18 cellular contexts compared by ENCODE assay signal in genomic region chr20:37226889-37227288, GRCh38. TPM values are rescaled to one million over a fixed set of nuclear protein-coding genes. Genes with fewer than 3 reads are reported as not detected.
DNase-seq lines count a peak whose midpoint lies in the region; ATAC-seq, FAIRE-seq and TF ChIP-seq lines count a peak whose summit lies in the region.
"Had no signal": no experiment of that assay in that cellular context is flagged by ENCODE, and none has a peak within 500 bp of the region (broad histone marks: within the 10 kb centered on the region; RNA-seq: fewer than 3 reads in every experiment).

No MANE protein-coding gene starts in this region.

- ATAC-seq in Right ventricle myocardium inferior = peak; percentile 79
- ATAC-seq in upper lobe of left lung (ENCODE audit: low FRiP score in 2 of 2) = peak; percentile 54 to 56
- ATAC-seq in GM18868 (IDR thresholded peaks at IDR 0.05; ENCODE audit: unreplicated experiment) = no peak
- ATAC-seq: activated T-cell treated with anti-CD3 and anti-CD28 coated beads, Interleukin-2, amount 50 U/mL, for 72 hours; stimulated activated naive CD8-positive, alpha-beta T cell treated with anti-CD3 and anti-CD28 coated beads, Interleukin-15, Interleukin-2, amounts not matched to agents 100 U/mL and 50 U/mL, for 24 hours had no signal

- FAIRE-seq in astrocyte (lab: Jason Lieb, UNC) = no peak

- no peaks in the 10 kb centered on the region for H3K27me3 Mint-ChIP-seq in astrocyte (ENCODE audit: low read depth, unreplicated experiment)
- no peaks in the 10 kb centered on the region for H3K27me3 Mint-ChIP-seq in endodermal cell (ENCODE audit: insufficient read depth)
- H3K27me3 Mint-ChIP-seq: activated CD4-positive, alpha-beta T cell treated with anti-CD3 and anti-CD28 coated beads, Interleukin-2, amount 10 ng/mL, durations not matched to agents 24 days and 14 days had no signal

- H3K4me3 ChIP-seq in astrocyte (ENCODE audit: insufficient read depth, low read depth, low read length) = no peak overlapping the region
- H3K4me3 ChIP-seq in muscle layer of duodenum (ENCODE audit: low read depth in 1 of 2, low read length in 2 of 2) = no peak overlapping the region
- H3K4me3 ChIP-seq in upper lobe of left lung = no peak overlapping the region
- no peak overlapping the region for H3K4me3 ChIP-seq in endodermal cell (ENCODE audit: low read length)

- peaks cover 73% of the 10 kb centered on the region for H3K36me3 ChIP-seq in astrocyte (ENCODE audit: insufficient read depth, low read length)
- peaks cover 73 to 78% of the 10 kb centered on the region in 2 donors for H3K36me3 ChIP-seq in muscle layer of duodenum (ENCODE audit: control insufficient read depth in 1 of 2, insufficient read depth in 2 of 2, low read length in 2 of 2)
- peaks cover 18 to 99% (median 79%) of the 10 kb centered on the region in 4 donors for H3K36me3 ChIP-seq in upper lobe of left lung
- peaks cover 100% of the 10 kb centered on the region for H3K36me3 ChIP-seq in endodermal cell (ENCODE audit: control insufficient read depth, insufficient read depth, low read length)

- WGBS in upper lobe of left lung, 2 donors = 76 to 81% methylated on average over 3 of the region's 3 CpGs
- WGBS in endodermal cell (ENCODE audit: insufficient coverage in 1 of 2, insufficient read length in 1 of 2), 2 experiments = 92 to 100% methylated on average over 3 of the region's 3 CpGs

- no peak overlapping the region for H3K27ac ChIP-seq in astrocyte (ENCODE audit: low read depth, low read length)
- peak overlapping the region; percentile 20 for H3K27ac ChIP-seq in muscle layer of duodenum (ENCODE audit: low read length)
- no peak overlapping the region for H3K27ac ChIP-seq in upper lobe of left lung
- H3K27ac ChIP-seq in endodermal cell (ENCODE audit: low read depth, low read length) = no peak overlapping the region

- H3K4me1 ChIP-seq in astrocyte (ENCODE audit: insufficient read depth, low read length) (peaks cover 4% of the 10 kb centered on the region), muscle layer of duodenum (ENCODE audit: control insufficient read depth in 1 of 2, insufficient read depth in 2 of 2, low read length in 2 of 2) (peaks cover 0 to 19% of the 10 kb centered on the region in 2 donors), upper lobe of left lung (peaks cover 0 to 3% (median 2%) of the 10 kb centered on the region in 4 donors), endodermal cell (ENCODE audit: control insufficient read depth, insufficient read depth, low read length) (no peaks in the 10 kb centered on the region)

- peak; percentile 45 for DNase-seq in astrocyte (ENCODE audit: low read depth)
- peak; percentile 77 for DNase-seq in Right ventricle myocardium inferior (ENCODE audit: missing footprints)
- DNase-seq in upper lobe of left lung = no peak
- no peak for DNase-seq in endodermal cell
- DNase-seq in NCI-H2227 treated with DMSO at 0.1 percent for 48 hours (lab: John Stamatoyannopoulos, UW) = no peak
- no peak for DNase-seq in NCI-H187 (lab: John Stamatoyannopoulos, UW)
- DNase-seq: activated CD4-positive, alpha-beta T cell treated with anti-CD3 and anti-CD28 coated beads, Interleukin-2, amount 10 ng/mL, durations not matched to agents 24 days and 14 days; activated T-cell treated with anti-CD3 and anti-CD28 coated beads, Interleukin-2, amount 50 U/mL, for 72 hours; GF-D8; H9; NCI-H1930; NCI-H774; stimulated activated naive CD8-positive, alpha-beta T cell treated with anti-CD3 and anti-CD28 coated beads, Interleukin-15, Interleukin-2, amounts not matched to agents 100 U/mL and 50 U/mL, for 24 hours; T-helper 2 cell had no signal

- H3K79me2 ChIP-seq in astrocyte (ENCODE audit: insufficient read depth, low read length) = no peaks in the 10 kb centered on the region

- TF ChIP-seq CTCF in astrocyte (IDR thresholded peaks at IDR 0.05; ENCODE audit: insufficient read depth, low read depth, low read length) (no peak), upper lobe of left lung (IDR thresholded peaks at IDR 0.05) (no peak), endodermal cell (conservative IDR thresholded peaks at IDR 0.05) (no peak)

- no peak overlapping the region for H3K4me2 ChIP-seq in astrocyte (ENCODE audit: low read length)

- H3K36me3 Mint-ChIP-seq in astrocyte (ENCODE audit: low read depth, unreplicated experiment) (peaks cover 16% of the 10 kb centered on the region), endodermal cell (ENCODE audit: low read depth) (peaks cover 86% of the 10 kb centered on the region)

- H4K20me1 ChIP-seq in astrocyte (ENCODE audit: insufficient read depth, low read length) = peaks cover 44% of the 10 kb centered on the region

- TF ChIP-seq POLR2A in upper lobe of left lung (IDR thresholded peaks at IDR 0.05) = no peak

- H3K9me3 Mint-ChIP-seq in astrocyte (ENCODE audit: unreplicated experiment) (no peaks in the 10 kb centered on the region), endodermal cell (no peaks in the 10 kb centered on the region)
- H3K9me3 Mint-ChIP-seq: activated CD4-positive, alpha-beta T cell treated with anti-CD3 and anti-CD28 coated beads, Interleukin-2, amount 10 ng/mL, durations not matched to agents 24 days and 14 days; activated T-cell treated with anti-CD3 and anti-CD28 coated beads, Interleukin-2, amount 50 U/mL, for 72 hours; H9 had no signal

- H3K9me3 ChIP-seq in astrocyte (ENCODE audit: insufficient read depth, low read depth, low read length) (no peaks in the 10 kb centered on the region), muscle layer of duodenum (ENCODE audit: control insufficient read depth in 1 of 2, low read length in 2 of 2) (no peaks in the 10 kb centered on the region), upper lobe of left lung (no peaks in the 10 kb centered on the region), endodermal cell (ENCODE audit: control insufficient read depth, low read length) (no peaks in the 10 kb centered on the region)

- no peak overlapping the region for H3K4me3 Mint-ChIP-seq in astrocyte (ENCODE audit: unreplicated experiment)
- H3K4me3 Mint-ChIP-seq in endodermal cell = no peak overlapping the region
- H3K4me3 Mint-ChIP-seq: activated CD4-positive, alpha-beta T cell treated with anti-CD3 and anti-CD28 coated beads, Interleukin-2, amount 10 ng/mL, durations not matched to agents 24 days and 14 days; activated T-cell treated with anti-CD3 and anti-CD28 coated beads, Interleukin-2, amount 50 U/mL, for 72 hours; H9 had no signal

- intact Hi-C loops in Right ventricle myocardium inferior (cut with DNase I) = no loop called here

- H3K27ac Mint-ChIP-seq in astrocyte (ENCODE audit: unreplicated experiment) (no peak overlapping the region), endodermal cell (no peak overlapping the region)
- H3K27ac Mint-ChIP-seq: activated CD4-positive, alpha-beta T cell treated with anti-CD3 and anti-CD28 coated beads, Interleukin-2, amount 10 ng/mL, durations not matched to agents 24 days and 14 days; activated T-cell treated with anti-CD3 and anti-CD28 coated beads, Interleukin-2, amount 50 U/mL, for 72 hours had no signal

- TF ChIP-seq EP300 in upper lobe of left lung (IDR thresholded peaks at IDR 0.05) = no peak

- H3K4me1 Mint-ChIP-seq in astrocyte (ENCODE audit: low read depth, unreplicated experiment) (peaks cover 19% of the 10 kb centered on the region), endodermal cell (peaks cover 8% of the 10 kb centered on the region)
- H3K4me1 Mint-ChIP-seq: activated CD4-positive, alpha-beta T cell treated with anti-CD3 and anti-CD28 coated beads, Interleukin-2, amount 10 ng/mL, durations not matched to agents 24 days and 14 days had no signal

- H2AFZ ChIP-seq in astrocyte (ENCODE audit: low read depth, low read length) = no peak overlapping the region

- no peak overlapping the region for H3K9ac ChIP-seq in astrocyte (ENCODE audit: low read length)
- H3K9ac ChIP-seq in endodermal cell (ENCODE audit: extremely low read depth, low read length, poor library complexity, severe bottlenecking) = no peak overlapping the region

- H3K27me3 ChIP-seq in astrocyte (ENCODE audit: insufficient read depth, low read length) (no peaks in the 10 kb centered on the region), muscle layer of duodenum (ENCODE audit: low read depth, low read length) (no peaks in the 10 kb centered on the region), upper lobe of left lung (no peaks in the 10 kb centered on the region), endodermal cell (ENCODE audit: control insufficient read depth, insufficient read depth, low read length, poor library complexity, severe bottlenecking) (no peaks in the 10 kb centered on the region)

RNA-seq across cellular contexts. Expression of gene GHRH, which starts 34.7 kb away (rescaled TPM):
- total RNA-seq in astrocyte = not detected in 2 replicates
- total RNA-seq in Right ventricle myocardium inferior = not detected
- not detected for total RNA-seq in upper lobe of left lung
- not detected for total RNA-seq in endodermal cell
- 0.78 TPM for polyA plus RNA-seq in endodermal cell (2013, experiment 1 of 2)
- not detected for polyA plus RNA-seq in endodermal cell (2013, experiment 2 of 2)
- total RNA-seq: activated CD4-positive, alpha-beta T cell treated with anti-CD3 and anti-CD28 coated beads, Interleukin-2, amount 10 ng/mL, durations not matched to agents 24 days and 14 days; activated T-cell treated with anti-CD3 and anti-CD28 coated beads, Interleukin-2, amount 50 U/mL, for 72 hours; H9; renal cortical epithelial cell; RPMI7951 had no signal

RNA-seq across cellular contexts. Expression of gene MROH8, which starts 47.5 kb away (rescaled TPM):
- 1.2 and 1.3 TPM in 2 replicates for total RNA-seq in astrocyte
- 3.7 TPM for total RNA-seq in Right ventricle myocardium inferior
- 1 to 10 TPM; 1.1 to 5.9 (median 2.2) TPM for total RNA-seq in upper lobe of left lung
- 1 to 10 TPM; 1.8 to 2.8 TPM for total RNA-seq in endodermal cell
- 4.3 TPM for polyA plus RNA-seq in endodermal cell (2013, experiment 1 of 2)
- 5.7 TPM for polyA plus RNA-seq in endodermal cell (2013, experiment 2 of 2)

RNA-seq across cellular contexts. Expression of gene RPN2, which starts 47.8 kb away (rescaled TPM):
- total RNA-seq in astrocyte = 259 and 290 TPM in 2 replicates
- 100 TPM for total RNA-seq in Right ventricle myocardium inferior
- total RNA-seq in upper lobe of left lung = 100 to 1,000 TPM in 4 of 6 donors, 10 to 100 TPM in 2; 55.5 to 193 (median 143) TPM
- 100 to 1,000 TPM; 230 to 242 TPM for total RNA-seq in endodermal cell
- 247 TPM for polyA plus RNA-seq in endodermal cell (2013, experiment 1 of 2)
- 231 TPM for polyA plus RNA-seq in endodermal cell (2013, experiment 2 of 2)

Comparison
In these comparisons a context has a peak if more than half of its experiments do, and no peak if none do; other contexts are left out.
1. DNase-seq: peak in astrocyte (single experiment) and Right ventricle myocardium inferior (single experiment); none in upper lobe of left lung (0 of 2), endodermal cell (single experiment), NCI-H2227 treated with DMSO at 0.1 percent for 48 hours (single experiment) and NCI-H187 (0 of 2).